ENCODE assay signal across 24 cellular contexts in the genomic region with DNA sequence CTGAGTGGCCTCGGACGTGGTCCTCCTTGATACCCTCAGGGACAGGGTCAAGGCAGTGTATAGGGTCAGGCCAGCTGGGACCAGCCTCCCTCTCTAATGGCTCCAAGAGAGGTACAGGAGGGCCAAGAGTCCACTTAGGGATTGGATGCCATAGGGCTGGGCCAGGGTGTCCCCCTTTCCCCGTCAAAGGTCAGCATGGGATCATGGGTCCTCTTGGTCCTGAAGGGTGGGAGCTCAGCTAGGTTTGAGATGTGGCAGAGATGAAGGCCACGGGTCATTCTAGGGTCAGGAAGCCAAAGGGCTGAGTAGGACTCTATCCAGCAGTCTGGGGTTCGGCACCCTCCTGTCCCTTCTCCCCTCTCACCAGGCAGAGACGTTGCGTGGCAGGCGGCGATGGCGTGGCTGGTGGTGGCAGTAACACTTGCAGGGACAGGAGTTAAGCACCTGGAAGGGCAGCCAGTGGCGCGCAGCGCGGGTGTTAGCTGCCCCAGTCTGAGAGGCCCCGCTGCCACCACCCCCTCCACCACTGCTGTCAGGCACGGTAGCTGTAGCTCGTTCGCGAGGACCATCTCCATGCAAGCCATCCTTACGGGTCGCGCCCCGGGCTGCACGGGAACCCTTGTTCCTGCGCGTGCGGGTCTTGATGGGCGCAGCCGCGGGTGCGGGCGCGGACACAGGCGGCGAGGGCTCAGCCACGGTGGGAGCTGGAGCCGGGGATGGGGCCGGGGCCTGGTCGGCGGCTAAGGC. TPM values are rescaled to one million over a fixed set of nuclear protein-coding genes. Genes with fewer than 3 reads are reported as not detected.
DNase-seq lines count a peak whose midpoint lies in the region; ATAC-seq, FAIRE-seq and TF ChIP-seq lines count a peak whose summit lies in the region.
"Had no signal": no experiment of that assay in that cellular context is flagged by ENCODE, and none has a peak within 500 bp of the region (broad histone marks: within the 10 kb centered on the region; RNA-seq: fewer than 3 reads in every experiment).

No MANE protein-coding gene starts in this region.

- peaks cover 12% of the 10 kb centered on the region for H3K23me2 ChIP-seq in H1 (ENCODE audit: low read depth, low read length)

- H3K9me3 ChIP-seq in HEK293 (ENCODE audit: control insufficient read depth, insufficient read depth, low read depth, low read length) (no peaks in the 10 kb centered on the region), H1 (ENCODE audit: insufficient read depth in 2 of 2, low read depth in 1 of 2, low read length in 1 of 2) (no peaks in the 10 kb centered on the region)
- H3K9me3 ChIP-seq: prostate gland had no signal

- H3K4ac ChIP-seq in H1 (replicated peaks; ENCODE audit: insufficient read length, low read depth, low read length), result no peak overlapping the region

- H3K9ac ChIP-seq in H1 (replicated peaks in 1 of 4; ENCODE audit: extremely low read depth in 1 of 4, low read depth in 3 of 4, low read length in 3 of 4), result no peak overlapping the region
- H3K9ac ChIP-seq: KMS-11 had no signal

- H3K4me1 ChIP-seq in HEK293 (ENCODE audit: control insufficient read depth, insufficient read depth, low read length), result peaks cover 19% of the 10 kb centered on the region
- peaks cover 3 to 18% (median 8%) of the 10 kb centered on the region in 4 experiments for H3K4me1 ChIP-seq in H1 (replicated peaks in 1 of 4; ENCODE audit: control insufficient read depth in 3 of 4, insufficient read depth in 4 of 4, low read length in 3 of 4)

- no peak overlapping the region for H3K23ac ChIP-seq in H1 (ENCODE audit: insufficient read length)

- H3K4me2 ChIP-seq in H1 (ENCODE audit: insufficient read depth in 1 of 2, low read depth in 2 of 2, low read length in 2 of 2), result peak overlapping the region; percentile 82 to 92; a peak in 2 of 4 replicates
- H3K4me2 ChIP-seq: KMS-11 had no signal

- peak overlapping the region; percentile 12 for H3K27ac Mint-ChIP-seq in stimulated activated effector memory CD8-positive, alpha-beta T cell treated with anti-CD3 and anti-CD28 coated beads, Interleukin-12 subunit alpha, Interleukin-12 subunit beta, amount 100 ng/mL, for 72 hours
- H3K27ac Mint-ChIP-seq in chondrocyte (ENCODE audit: unreplicated experiment), result no peak overlapping the region
- H3K27ac Mint-ChIP-seq: activated naive CD4-positive, alpha-beta T cell treated with anti-CD3 and anti-CD28 coated beads for 36 hours had no signal

- peaks cover 0 to 19% of the 10 kb centered on the region in 2 experiments for H4K20me1 ChIP-seq in H1 (replicated peaks in 1 of 2; ENCODE audit: control insufficient read depth in 1 of 2, insufficient read depth in 2 of 2, low read length in 2 of 2)

- CTCF ChIA-PET in HEK293 (lab: Yijun Ruan, JAX), result interaction anchor here (1.1 to 2.4 kb wide), 4 partner anchors 10 to 142 kb away, joined by 3 to 14 read pairs (median 4); a partner anchor contains a TSS
- CTCF ChIA-PET in H1 (lab: Charles Lee; ENCODE audit: partially characterized antibody), result interaction anchor here (0.5 to 3.2 kb wide), 23 partner anchors 10 to 339 kb away, joined by 3 to 37 read pairs (median 4); a partner anchor contains a TSS

- H2BK15ac ChIP-seq in H1 (ENCODE audit: low read length), result no peak overlapping the region

- no peak overlapping the region for H3K4me3 Mint-ChIP-seq in stimulated activated effector memory CD8-positive, alpha-beta T cell treated with anti-CD3 and anti-CD28 coated beads, Interleukin-12 subunit alpha, Interleukin-12 subunit beta, amount 100 ng/mL, for 72 hours
- no peak overlapping the region for H3K4me3 Mint-ChIP-seq in chondrocyte (ENCODE audit: unreplicated experiment)
- H3K4me3 Mint-ChIP-seq: activated naive CD4-positive, alpha-beta T cell treated with anti-CD3 and anti-CD28 coated beads for 36 hours; activated T-cell treated with anti-CD3 and anti-CD28 coated beads, Interleukin-2, amount 50 U/mL, for 4 hours had no signal

- H3K79me2 ChIP-seq in H1 (ENCODE audit: control insufficient read depth in 1 of 2, insufficient read depth in 2 of 2, low read length in 2 of 2), result peaks cover 0 to 3% of the 10 kb centered on the region in 2 experiments; a peak in 1 of 4 replicates

- no peak overlapping the region for H4K5ac ChIP-seq in H1 (ENCODE audit: insufficient read length, low read depth, low read length)

- no peak overlapping the region for H2BK20ac ChIP-seq in H1 (ENCODE audit: low read length)

- no peak for ATAC-seq in stimulated activated effector memory CD8-positive, alpha-beta T cell treated with anti-CD3 and anti-CD28 coated beads, Interleukin-12 subunit alpha, Interleukin-12 subunit beta, amount 100 ng/mL, for 72 hours
- no peak for ATAC-seq in HG02870 (IDR thresholded peaks at IDR 0.05; ENCODE audit: unreplicated experiment)
- ATAC-seq: activated T-cell treated with anti-CD3 and anti-CD28 coated beads, Interleukin-2, amount 50 U/mL, for 4 hours had no signal

- no peak for TF ChIP-seq POLR2A in H1 (IDR thresholded peaks at IDR 0.05; ENCODE audit: control extremely low read depth in 1 of 2, low read depth in 2 of 2, low read length in 2 of 2)

- FAIRE-seq in H1 (lab: Jason Lieb, UNC), result no peak
- FAIRE-seq: D721Med had no signal

- no peak overlapping the region for H4K8ac ChIP-seq in H1 (ENCODE audit: extremely low read depth, insufficient read depth, low read length)

- H2BK12ac ChIP-seq in H1 (ENCODE audit: low read depth, low read length), result no peak overlapping the region

- peak; percentile 65 for DNase-seq in activated effector memory CD4-positive, alpha-beta T cell treated with anti-CD3 and anti-CD28 coated beads, Interleukin-2, amount 50 U/mL, for 16 hours
- no peak for DNase-seq in activated effector memory CD4-positive, alpha-beta T cell treated with Interleukin-2 at 50 U/mL for 16 hours
- DNase-seq in H1 (ENCODE audit: low read depth in 1 of 2, low spot score in 2 of 2) (no peak), chondrocyte (ENCODE audit: low spot score) (no peak)
- DNase-seq in stimulated activated effector memory CD8-positive, alpha-beta T cell treated with anti-CD3 and anti-CD28 coated beads, Interleukin-12 subunit alpha, Interleukin-12 subunit beta, amount 100 ng/mL, for 72 hours (ENCODE audit: low spot score in 2 of 2), result no peak
- no peak for DNase-seq in stimulated activated CD4-positive, alpha-beta T cell treated with anti-CD3 and anti-CD28 coated beads, Interleukin-12 subunit alpha, Interleukin-12 subunit beta, amount 100 ng/mL, for 4 hours
- DNase-seq: activated CD8-positive, alpha-beta memory T cell treated with anti-CD3 and anti-CD28 coated beads for 24 hours; activated T-cell treated with anti-CD3 and anti-CD28 coated beads, Interleukin-2, amount 50 U/mL, for 4 hours; amygdala; NCI-H1436; NCI-H446 treated with DMSO at 0.1 percent for 48 hours; Right ventricle myocardium superior; SW 1271 had no signal

- H2AFZ ChIP-seq in H1 (ENCODE audit: low read length), result no peak overlapping the region

- POLR2A ChIA-PET in HEK293 (lab: Yijun Ruan, JAX), result interaction anchor here (0.6 to 3.8 kb wide), 6 partner anchors 10 to 250 kb away, joined by 3 to 36 read pairs (median 4); a partner anchor contains a TSS
- POLR2A ChIA-PET in H1 (lab: Charles Lee; ENCODE audit: partially characterized antibody), result interaction anchor here (0.9 to 3.0 kb wide), 11 partner anchors 9 to 151 kb away, joined by 3 to 12 read pairs (median 3); a partner anchor contains a TSS

- H2BK5ac ChIP-seq in H1 (ENCODE audit: low read depth, low read length), result no peak overlapping the region

- no peak for TF ChIP-seq EP300 in H1 (IDR thresholded peaks at IDR 0.05; ENCODE audit: borderline replicate concordance in 1 of 2, low read depth in 2 of 2, low read length in 2 of 2)

- H3K18ac ChIP-seq in H1 (ENCODE audit: extremely low read depth, low read length), result no peak overlapping the region

- H3K56ac ChIP-seq in H1 (replicated peaks; ENCODE audit: insufficient read length, low read depth, low read length), result no peak overlapping the region

- H2AK5ac ChIP-seq in H1 (ENCODE audit: low read depth, low read length), result 0 out of 2 replicates have a peak overlapping the region, but pooled peaks have one; percentile 19

- no peak overlapping the region for H3K27ac ChIP-seq in HEK293 (ENCODE audit: extremely low read depth, low read depth, low read length)
- H3K27ac ChIP-seq in H1 (ENCODE audit: low read depth, low read length), result no peak overlapping the region
- H3K27ac ChIP-seq: C4-2B, KMS-11, prostate gland had no signal

- H3K27me3 Mint-ChIP-seq in chondrocyte (ENCODE audit: low read depth), result no peaks in the 10 kb centered on the region

- H3K36me3 Mint-ChIP-seq in stimulated activated effector memory CD8-positive, alpha-beta T cell treated with anti-CD3 and anti-CD28 coated beads, Interleukin-12 subunit alpha, Interleukin-12 subunit beta, amount 100 ng/mL, for 72 hours, result peaks cover 76% of the 10 kb centered on the region
- peaks cover 16% of the 10 kb centered on the region for H3K36me3 Mint-ChIP-seq in chondrocyte (ENCODE audit: low read depth)

- peaks cover 32% of the 10 kb centered on the region for H3K4me1 Mint-ChIP-seq in stimulated activated effector memory CD8-positive, alpha-beta T cell treated with anti-CD3 and anti-CD28 coated beads, Interleukin-12 subunit alpha, Interleukin-12 subunit beta, amount 100 ng/mL, for 72 hours
- peaks cover 18% of the 10 kb centered on the region for H3K4me1 Mint-ChIP-seq in chondrocyte (ENCODE audit: low read depth)

- TF ChIP-seq RAD21 in H1 (IDR thresholded peaks at IDR 0.05 in 1 of 2, conservative IDR thresholded peaks at IDR 0.05 in 1 of 2; ENCODE audit: low read depth in 2 of 2, low read length in 2 of 2), result no peak

- H2BK120ac ChIP-seq in H1 (replicated peaks; ENCODE audit: low read depth, low read length), result no peak overlapping the region

- no peak for TF ChIP-seq CTCF in HEK293 (tag by site-specific recombination; IDR thresholded peaks at IDR 0.05)
- TF ChIP-seq CTCF in H1 (IDR thresholded peaks at IDR 0.05; ENCODE audit: control extremely low read depth in 1 of 3, insufficient read depth in 1 of 3, low read depth in 1 of 3, low read length in 3 of 3), result no peak
- TF ChIP-seq CTCF in chondrocyte (IDR thresholded peaks at IDR 0.05), result no peak

- no peak overlapping the region for H3K14ac ChIP-seq in H1 (ENCODE audit: insufficient read length)

- H3K36me3 ChIP-seq in HEK293 (ENCODE audit: control insufficient read depth in 2 of 2, insufficient read depth in 1 of 2, low read length in 2 of 2), result peaks cover 41 to 59% of the 10 kb centered on the region in 2 experiments
- H3K36me3 ChIP-seq in H1 (ENCODE audit: control insufficient read depth in 2 of 4, insufficient read depth in 4 of 4, low read length in 3 of 4), result peaks cover 14 to 26% (median 22%) of the 10 kb centered on the region in 4 experiments; a peak in 7 of 8 replicates

- 87% methylated on average over 37 of the region's 40 CpGs; no CpG with 5 or more reads in 1 of the 2 experiments for WGBS in H1 (ENCODE audit: extremely low coverage in 1 of 2, insufficient coverage in 1 of 2, insufficient read length in 1 of 2, insufficient replicate concordance in 2 of 2, low coverage in 1 of 2, low lambda C conversion rate in 2 of 2, missing lambda C conversion rate in 1 of 2), 2 experiments

- no peak overlapping the region for H3K4me3 ChIP-seq in HEK293 (ENCODE audit: low read depth, low read length)
- 0 out of 8 replicates have a peak overlapping the region, but pooled peaks of 1 of the 4 experiments have one; percentile 95 for H3K4me3 ChIP-seq in H1 (ENCODE audit: extremely low read depth in 1 of 4, insufficient read depth in 2 of 4, low read depth in 3 of 4, low read length in 4 of 4)
- H3K4me3 ChIP-seq: prostate gland had no signal

- peaks cover 4% of the 10 kb centered on the region; the same call in 1 of the 2 replicates for H3K79me1 ChIP-seq in H1 (ENCODE audit: low read depth, low read length)

- H3K9me3 Mint-ChIP-seq in stimulated activated effector memory CD8-positive, alpha-beta T cell treated with anti-CD3 and anti-CD28 coated beads, Interleukin-12 subunit alpha, Interleukin-12 subunit beta, amount 100 ng/mL, for 72 hours, result no peaks in the 10 kb centered on the region
- no peaks in the 10 kb centered on the region for H3K9me3 Mint-ChIP-seq in chondrocyte (ENCODE audit: low read depth)
- H3K9me3 Mint-ChIP-seq: activated naive CD4-positive, alpha-beta T cell treated with anti-CD3 and anti-CD28 coated beads for 36 hours; activated T-cell treated with anti-CD3 and anti-CD28 coated beads, Interleukin-2, amount 50 U/mL, for 4 hours had no signal

- H3K27me3 ChIP-seq in H1 (replicated peaks in 1 of 4; ENCODE audit: control insufficient read depth in 3 of 4, extremely low read depth in 1 of 4, insufficient read depth in 3 of 4, low read length in 3 of 4), result no peaks in the 10 kb centered on the region

- no peak overlapping the region for H4K91ac ChIP-seq in H1 (replicated peaks; ENCODE audit: insufficient read length, low read length)

RNA-seq across cellular contexts. Expression of a gene that starts 2.6 kb away (rescaled TPM):
- 1.2 and 2.7 TPM in 2 replicates for total RNA-seq in H1 (2021; fragmentation: NEBNext Ultra II Directional; extraction: Animal tissue kit (Norgen Biotek cat#: 25700))
- 0.47 and 0.69 TPM in 2 replicates for polyA plus RNA-seq in H1 (2011; rRNA removed)
- 0.44 TPM for polyA plus RNA-seq in H1 (2011; cell fraction: cytosol; rRNA removed)
- polyA plus RNA-seq in H1 (2011; cell fraction: nucleus; rRNA removed), result 1.5 TPM
- polyA plus RNA-seq in H1 (2012, experiment 1 of 2), result 0.79 to 1.6 TPM (median 1.0 TPM) in 4 replicates
- polyA plus RNA-seq in H1 (2012, experiment 2 of 2), result 0.25 TPM
- 1.4 TPM for polyA plus RNA-seq in H1 (2013, experiment 1 of 2)
- polyA plus RNA-seq in H1 (2013, experiment 2 of 2), result 0.77 TPM
- polyA minus RNA-seq in H1 (2011; rRNA and poly(A)+ RNA removed), result 0.06 TPM in 1 of 2 replicates, not detected in the other
- polyA minus RNA-seq in H1 (2011; cell fraction: cytosol; rRNA and poly(A)+ RNA removed), result not detected
- 1.00 TPM for polyA minus RNA-seq in H1 (2011; cell fraction: nucleus; rRNA and poly(A)+ RNA removed)
- 0.80 to 1.8 TPM (median 1.5 TPM) in 3 replicates for total RNA-seq in chondrocyte
- total RNA-seq: Daoy, lung microvascular endothelial cell, OCI-LY7 had no signal

RNA-seq across cellular contexts. Expression of a gene that starts 3.3 kb away (rescaled TPM):
- 7.1 and 8.1 TPM in 2 replicates for total RNA-seq in H1 (2021; fragmentation: NEBNext Ultra II Directional; extraction: Animal tissue kit (Norgen Biotek cat#: 25700))
- polyA plus RNA-seq in H1 (2011; rRNA removed), result 10.3 and 13.5 TPM in 2 replicates
- polyA plus RNA-seq in H1 (2011; cell fraction: cytosol; rRNA removed), result 9.5 TPM
- 28.3 TPM for polyA plus RNA-seq in H1 (2011; cell fraction: nucleus; rRNA removed)
- 8.0 to 11.4 TPM (median 9.0 TPM) in 4 replicates for polyA plus RNA-seq in H1 (2012, experiment 1 of 2)
- 4.8 TPM for polyA plus RNA-seq in H1 (2012, experiment 2 of 2)
- polyA plus RNA-seq in H1 (2013, experiment 1 of 2), result 6.6 TPM
- polyA plus RNA-seq in H1 (2013, experiment 2 of 2), result 6.1 TPM
- 3.8 and 5.4 TPM in 2 replicates for polyA minus RNA-seq in H1 (2011; rRNA and poly(A)+ RNA removed)
- 3.0 TPM for polyA minus RNA-seq in H1 (2011; cell fraction: cytosol; rRNA and poly(A)+ RNA removed)
- polyA minus RNA-seq in H1 (2011; cell fraction: nucleus; rRNA and poly(A)+ RNA removed), result 16.1 TPM
- total RNA-seq in chondrocyte, result 3.2 to 4.6 TPM (median 4.6 TPM) in 3 replicates

RNA-seq across cellular contexts. Expression of a gene that starts 10.9 kb away (rescaled TPM):
- total RNA-seq in H1 (2021; fragmentation: NEBNext Ultra II Directional; extraction: Animal tissue kit (Norgen Biotek cat#: 25700)), result 170 and 183 TPM in 2 replicates
- 410 and 486 TPM in 2 replicates for polyA plus RNA-seq in H1 (2011; rRNA removed)
- 380 TPM for polyA plus RNA-seq in H1 (2011; cell fraction: cytosol; rRNA removed)
- 266 TPM for polyA plus RNA-seq in H1 (2011; cell fraction: nucleus; rRNA removed)
- 152 to 242 TPM (median 222 TPM) in 4 replicates for polyA plus RNA-seq in H1 (2012, experiment 1 of 2)
- polyA plus RNA-seq in H1 (2012, experiment 2 of 2), result 239 TPM
- 138 TPM for polyA plus RNA-seq in H1 (2013, experiment 1 of 2)
- polyA plus RNA-seq in H1 (2013, experiment 2 of 2), result 143 TPM
- polyA minus RNA-seq in H1 (2011; rRNA and poly(A)+ RNA removed), result 235 and 279 TPM in 2 replicates
- polyA minus RNA-seq in H1 (2011; cell fraction: cytosol; rRNA and poly(A)+ RNA removed), result 103 TPM
- 69.3 TPM for polyA minus RNA-seq in H1 (2011; cell fraction: nucleus; rRNA and poly(A)+ RNA removed)
- total RNA-seq in chondrocyte, result 181 to 197 TPM (median 197 TPM) in 3 replicates

RNA-seq across cellular contexts. Expression of a gene that starts 17.7 kb away (rescaled TPM):
- total RNA-seq in H1 (2021; fragmentation: NEBNext Ultra II Directional; extraction: Animal tissue kit (Norgen Biotek cat#: 25700)), result 4.6 and 6.1 TPM in 2 replicates
- 9.4 and 12.3 TPM in 2 replicates for polyA plus RNA-seq in H1 (2011; rRNA removed)
- 12.2 TPM for polyA plus RNA-seq in H1 (2011; cell fraction: cytosol; rRNA removed)
- 24.9 TPM for polyA plus RNA-seq in H1 (2011; cell fraction: nucleus; rRNA removed)
- 5.2 to 9.0 TPM (median 6.8 TPM) in 4 replicates for polyA plus RNA-seq in H1 (2012, experiment 1 of 2)
- polyA plus RNA-seq in H1 (2012, experiment 2 of 2), result 20.7 TPM
- 3.9 TPM for polyA plus RNA-seq in H1 (2013, experiment 1 of 2)
- 4.0 TPM for polyA plus RNA-seq in H1 (2013, experiment 2 of 2)
- polyA minus RNA-seq in H1 (2011; rRNA and poly(A)+ RNA removed), result 1.7 TPM in 2 replicates
- 3.9 TPM for polyA minus RNA-seq in H1 (2011; cell fraction: cytosol; rRNA and poly(A)+ RNA removed)
- 6.6 TPM for polyA minus RNA-seq in H1 (2011; cell fraction: nucleus; rRNA and poly(A)+ RNA removed)
- total RNA-seq in chondrocyte, result 15.5 to 16.5 TPM (median 16.0 TPM) in 3 replicates

RNA-seq across cellular contexts. Expression of a gene that starts 40.8 kb away (rescaled TPM):
- total RNA-seq in H1 (2021; fragmentation: NEBNext Ultra II Directional; extraction: Animal tissue kit (Norgen Biotek cat#: 25700)), result 1.9 and 2.0 TPM in 2 replicates
- 3.1 and 5.7 TPM in 2 replicates for polyA plus RNA-seq in H1 (2011; rRNA removed)
- 3.1 TPM for polyA plus RNA-seq in H1 (2011; cell fraction: cytosol; rRNA removed)
- polyA plus RNA-seq in H1 (2011; cell fraction: nucleus; rRNA removed), result 7.7 TPM
- polyA plus RNA-seq in H1 (2012, experiment 1 of 2), result 1.2 to 2.0 TPM (median 1.6 TPM) in 4 replicates
- 1.1 TPM for polyA plus RNA-seq in H1 (2012, experiment 2 of 2)
- 2.3 TPM for polyA plus RNA-seq in H1 (2013, experiment 1 of 2)
- 2.0 TPM for polyA plus RNA-seq in H1 (2013, experiment 2 of 2)
- polyA minus RNA-seq in H1 (2011; rRNA and poly(A)+ RNA removed), result 1.3 and 1.7 TPM in 2 replicates
- polyA minus RNA-seq in H1 (2011; cell fraction: cytosol; rRNA and poly(A)+ RNA removed), result 1.3 TPM
- 1.6 TPM for polyA minus RNA-seq in H1 (2011; cell fraction: nucleus; rRNA and poly(A)+ RNA removed)
- total RNA-seq in chondrocyte, result not detected in 3 replicates
- total RNA-seq: Daoy, dermis microvascular lymphatic vessel endothelial cell, lung microvascular endothelial cell, OCI-LY7 had no signal
